In the genomic region with DNA sequence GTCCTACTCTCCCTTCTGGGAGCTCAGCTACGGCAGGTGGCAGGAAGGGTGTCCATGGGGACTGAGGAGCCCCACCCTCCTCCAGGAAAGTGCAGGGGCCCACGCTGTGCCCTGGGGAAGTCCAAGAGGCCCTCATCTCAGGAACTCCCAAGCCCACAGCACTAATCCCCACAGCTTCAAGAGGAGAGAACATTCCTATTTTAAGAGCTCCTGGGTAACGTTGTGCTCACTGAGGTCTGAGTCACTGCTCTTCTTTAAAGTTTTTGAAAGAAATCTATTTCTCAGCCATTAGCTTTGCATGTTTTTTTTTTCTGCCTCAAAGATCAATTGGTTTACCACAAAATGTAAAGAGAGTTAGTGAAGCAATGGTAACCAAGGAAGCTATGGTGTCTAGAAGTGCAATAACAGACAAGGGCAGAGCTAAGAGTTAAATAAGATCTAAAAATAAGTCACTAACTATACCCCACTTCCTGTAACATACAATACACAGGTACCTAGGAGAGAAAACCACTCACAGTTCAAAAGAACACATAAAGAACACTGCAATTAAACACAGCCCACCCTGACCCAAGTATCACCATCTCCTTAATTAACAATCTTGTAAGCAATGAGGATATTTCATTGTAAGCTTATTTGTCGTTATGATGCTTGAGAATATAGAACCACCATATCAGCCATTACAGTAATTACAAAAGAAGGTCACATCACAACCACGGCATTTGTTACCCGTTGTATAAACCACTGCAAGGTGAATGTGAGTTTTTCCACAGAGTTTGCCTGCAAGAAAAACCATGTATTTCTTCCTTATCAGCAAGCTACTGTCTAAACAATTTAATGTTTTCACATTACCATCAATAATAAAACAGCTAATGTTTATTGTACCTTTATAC, we compare ENCODE assay signal across 8 cellular contexts.
DNase-seq lines count a peak whose midpoint lies in the region; ATAC-seq and TF ChIP-seq lines count a peak whose summit lies in the region.

No MANE protein-coding gene starts in this region.

- 66 to 81% methylated on average over 3 to 6 of the region's 6 CpGs for WGBS in transverse colon (ENCODE audit: low coverage in 1 of 2), 2 donors
- WGBS in esophagus squamous epithelium, 2 donors, result 64 to 73% methylated on average over 4 to 5 of the region's 6 CpGs

- no peak for TF ChIP-seq EP300 in transverse colon (IDR thresholded peaks at IDR 0.05; ENCODE audit: low read depth)

- no peaks in the 10 kb centered on the region for H3K27me3 ChIP-seq in CD4-positive, alpha-beta T cell (ENCODE audit: control insufficient read depth, insufficient read depth, low read length)
- no peaks in the 10 kb centered on the region for H3K27me3 ChIP-seq in transverse colon
- H3K27me3 ChIP-seq in esophagus squamous epithelium, result no peaks in the 10 kb centered on the region

- no peaks in the 10 kb centered on the region for H3K36me3 Mint-ChIP-seq in CD4-positive, alpha-beta T cell (ENCODE audit: low read depth)
- no peaks in the 10 kb centered on the region for H3K36me3 Mint-ChIP-seq in activated naive CD4-positive, alpha-beta T cell treated with anti-CD3 and anti-CD28 coated beads, Interleukin-2, amount 50 U/mL, for 24 hours
- H3K36me3 Mint-ChIP-seq in stimulated activated naive B cell treated with anti-CD40 and anti-IgM and Interleukin-4, amounts not matched to agents 10 μg/mL and 1 μg/mL and 100 μg/mL, for 72 hours, result peaks cover under 1 to 3% of the 10 kb centered on the region in 2 donors

- peak overlapping the region; percentile 47 for H3K27ac ChIP-seq in CD4-positive, alpha-beta T cell (ENCODE audit: low read depth, low read length)
- H3K27ac ChIP-seq in transverse colon, result no peak overlapping the region
- no peak overlapping the region for H3K27ac ChIP-seq in esophagus squamous epithelium

- peak overlapping the region; percentile 50 for H3K4me3 Mint-ChIP-seq in CD4-positive, alpha-beta T cell
- peak overlapping the region; percentile 73 for H3K4me3 Mint-ChIP-seq in activated naive CD4-positive, alpha-beta T cell treated with anti-CD3 and anti-CD28 coated beads, Interleukin-2, amount 50 U/mL, for 24 hours
- H3K4me3 Mint-ChIP-seq in stimulated activated naive B cell treated with anti-CD40 and anti-IgM and Interleukin-4, amounts not matched to agents 10 μg/mL and 1 μg/mL and 100 μg/mL, for 72 hours, result peak overlapping the region; percentile 27 to 31

- POLR2A ChIA-PET in CD4-positive, alpha-beta T cell (lab: Charles Lee), result interaction anchor here (0.8 to 1.3 kb wide), 7 partner anchors 10 to 496 kb away, joined by 3 to 5 read pairs (median 3); partner anchors contain the start of gene PIK3R1

- no peak overlapping the region for H3K4me3 ChIP-seq in transverse colon
- no peak overlapping the region for H3K4me3 ChIP-seq in esophagus squamous epithelium

- no peaks in the 10 kb centered on the region for H3K9me3 ChIP-seq in CD4-positive, alpha-beta T cell (ENCODE audit: control insufficient read depth, low read length)
- no peaks in the 10 kb centered on the region for H3K9me3 ChIP-seq in transverse colon
- H3K9me3 ChIP-seq in esophagus squamous epithelium, result no peaks in the 10 kb centered on the region

- H3K4me1 ChIP-seq in transverse colon (no peaks in the 10 kb centered on the region), esophagus squamous epithelium (peaks cover 0 to 11% (median 0%) of the 10 kb centered on the region in 3 donors)

- no peaks in the 10 kb centered on the region for H3K27me3 Mint-ChIP-seq in CD4-positive, alpha-beta T cell
- no peaks in the 10 kb centered on the region for H3K27me3 Mint-ChIP-seq in activated naive CD4-positive, alpha-beta T cell treated with anti-CD3 and anti-CD28 coated beads, Interleukin-2, amount 50 U/mL, for 24 hours
- no peaks in the 10 kb centered on the region for H3K27me3 Mint-ChIP-seq in stimulated activated naive B cell treated with anti-CD40 and anti-IgM and Interleukin-4, amounts not matched to agents 10 μg/mL and 1 μg/mL and 100 μg/mL, for 72 hours

- H3K4me1 Mint-ChIP-seq in CD4-positive, alpha-beta T cell (ENCODE audit: low read depth), result peaks cover 36% of the 10 kb centered on the region
- peaks cover 33% of the 10 kb centered on the region for H3K4me1 Mint-ChIP-seq in activated naive CD4-positive, alpha-beta T cell treated with anti-CD3 and anti-CD28 coated beads, Interleukin-2, amount 50 U/mL, for 24 hours
- peaks cover 40 to 72% of the 10 kb centered on the region in 2 donors for H3K4me1 Mint-ChIP-seq in stimulated activated naive B cell treated with anti-CD40 and anti-IgM and Interleukin-4, amounts not matched to agents 10 μg/mL and 1 μg/mL and 100 μg/mL, for 72 hours

- peak; percentile 95 for ATAC-seq in CD4-positive, alpha-beta T cell (ENCODE audit: poor library complexity)
- ATAC-seq in GM19035 (IDR thresholded peaks at IDR 0.05; ENCODE audit: unreplicated experiment), result peak; percentile 93
- ATAC-seq in HG03097 (IDR thresholded peaks at IDR 0.05; ENCODE audit: low FRiP score, unreplicated experiment), result peak; percentile 94
- peak; percentile 91 to 93 for ATAC-seq in stimulated activated naive B cell treated with anti-CD40 and anti-IgM and Interleukin-4, amounts not matched to agents 10 μg/mL and 1 μg/mL and 100 μg/mL, for 72 hours (replicated peaks)

- intact Hi-C loops in CD4-positive, alpha-beta T cell (cut with DNase I, micrococcal nuclease), result no loop called here
- intact Hi-C loops in transverse colon (cut with DNase I; ENCODE audit: low total_unique reads) (loop anchor here (2.0 kb wide), 1 partner anchor 149 kb away; no protein-coding TSS in a partner anchor), esophagus squamous epithelium (cut with DNase I) (no loop called here)

- no peaks in the 10 kb centered on the region for H3K9me3 Mint-ChIP-seq in CD4-positive, alpha-beta T cell
- H3K9me3 Mint-ChIP-seq in activated naive CD4-positive, alpha-beta T cell treated with anti-CD3 and anti-CD28 coated beads, Interleukin-2, amount 50 U/mL, for 24 hours, result no peaks in the 10 kb centered on the region
- peaks cover 2% of the 10 kb centered on the region in 2 donors for H3K9me3 Mint-ChIP-seq in stimulated activated naive B cell treated with anti-CD40 and anti-IgM and Interleukin-4, amounts not matched to agents 10 μg/mL and 1 μg/mL and 100 μg/mL, for 72 hours

- no peak for TF ChIP-seq CTCF in CD4-positive, alpha-beta T cell (IDR thresholded peaks at IDR 0.05)
- no peak for TF ChIP-seq CTCF in transverse colon (IDR thresholded peaks at IDR 0.05)
- no peak for TF ChIP-seq CTCF in esophagus squamous epithelium (IDR thresholded peaks at IDR 0.05)

- CTCF ChIA-PET in CD4-positive, alpha-beta T cell (lab: Charles Lee), result interaction anchor here (0.7 to 0.8 kb wide), 2 partner anchors 13 to 49 kb away, joined by 3 read pairs; no protein-coding TSS in a partner anchor

- DNase-seq in CD4-positive, alpha-beta T cell, result no peak
- peak; percentile 5 for DNase-seq in stimulated activated naive B cell treated with anti-CD40 and anti-IgM and Interleukin-4, amounts not matched to agents 10 μg/mL and 1 μg/mL and 100 μg/mL, for 72 hours
- no peak for DNase-seq in transverse colon
- DNase-seq in C1 segment of cervical spinal cord (lab: John Stamatoyannopoulos, UW), result no peak
- no peak for DNase-seq in esophagus squamous epithelium (lab: John Stamatoyannopoulos, UW)

- in situ Hi-C loops in transverse colon (cut with MboI; ENCODE audit: low pct_ligation_motif_present in 1 of 4, low pct_unique_long_range_greater_than_20kb in 1 of 4, low sequenced_read_pairs in 3 of 4), result no loop called here

- H3K27ac Mint-ChIP-seq in CD4-positive, alpha-beta T cell, result peak overlapping the region; percentile 76
- H3K27ac Mint-ChIP-seq in activated naive CD4-positive, alpha-beta T cell treated with anti-CD3 and anti-CD28 coated beads, Interleukin-2, amount 50 U/mL, for 24 hours, result peak overlapping the region; percentile 20
- peak overlapping the region; percentile 93 for H3K27ac Mint-ChIP-seq in stimulated activated naive B cell treated with anti-CD40 and anti-IgM and Interleukin-4, amounts not matched to agents 10 μg/mL and 1 μg/mL and 100 μg/mL, for 72 hours

- TF ChIP-seq POLR2A in transverse colon (IDR thresholded peaks at IDR 0.05) (no peak), esophagus squamous epithelium (IDR thresholded peaks at IDR 0.05) (no peak)

- H3K36me3 ChIP-seq in transverse colon, result no peaks in the 10 kb centered on the region
- H3K36me3 ChIP-seq in esophagus squamous epithelium, result no peaks in the 10 kb centered on the region

Comparison
In these comparisons a context has a peak if more than half of its experiments do, and no peak if none do; other contexts are left out.
1. H3K27ac Mint-ChIP-seq: peak in every context shown above with its lines; median percentile 93 in stimulated activated naive B cell treated with anti-CD40 and anti-IgM and Interleukin-4, amounts not matched to agents 10 μg/mL and 1 μg/mL and 100 μg/mL, for 72 hours; 76 in CD4-positive, alpha-beta T cell; 20 in activated naive CD4-positive, alpha-beta T cell treated with anti-CD3 and anti-CD28 coated beads, Interleukin-2, amount 50 U/mL, for 24 hours.